In the genomic region with DNA sequence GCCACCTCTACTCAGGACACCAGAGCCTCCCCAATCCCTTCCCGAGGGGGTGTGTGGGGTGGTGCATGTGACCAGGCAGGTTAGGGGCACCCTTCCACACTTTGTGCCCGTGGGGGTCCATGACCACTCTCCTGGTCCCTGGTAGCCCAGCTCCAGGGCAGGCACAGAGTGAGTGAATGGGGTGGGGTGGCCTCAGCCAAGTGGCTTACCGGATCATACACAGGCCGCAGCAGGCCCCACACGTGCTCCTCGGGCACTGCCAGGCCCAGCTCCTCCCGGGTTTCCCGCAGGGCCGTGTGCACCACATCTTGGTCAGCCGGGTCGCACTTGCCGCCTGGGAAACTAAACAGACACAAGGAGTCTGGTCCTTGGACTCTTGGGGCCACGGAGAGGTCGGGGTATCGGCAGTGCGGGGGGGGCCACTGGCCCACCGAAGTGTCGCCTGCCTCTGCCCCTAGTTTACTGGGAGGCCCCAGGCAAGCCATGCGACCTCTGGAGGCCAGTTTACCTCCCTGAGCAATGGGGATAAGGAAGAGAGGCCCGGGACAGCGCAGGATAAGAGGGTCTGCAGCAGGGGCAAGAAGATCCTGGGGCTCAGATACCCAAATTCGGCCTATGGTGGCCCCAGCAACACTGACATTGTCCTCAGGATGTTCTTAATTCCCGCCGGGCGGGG, we compare ENCODE assay signal across 8 cellular contexts. TPM values are rescaled to one million over a fixed set of nuclear protein-coding genes. Genes with fewer than 3 reads are reported as not detected.
A peak's percentile ranks its signal among the peaks of the same experiment; 100 is the strongest.
DNase-seq lines count a peak whose midpoint lies in the region; ATAC-seq and TF ChIP-seq lines count a peak whose summit lies in the region.

No MANE protein-coding gene starts in this region.

- ATAC-seq in upper lobe of right lung = no peak

- peak overlapping the region; percentile 54 for H3K4me3 ChIP-seq in mesodermal cell (ENCODE audit: extremely low read depth, insufficient read depth, low read length, poor library complexity, severe bottlenecking)
- peak overlapping the region; percentile 75 for H3K4me3 ChIP-seq in upper lobe of right lung

- BruUV-seq in MCF 10A (replicated peaks; lab: Mats Ljungman, UMichigan) = no TSS peak

- CTCF ChIA-PET in activated naive CD4-positive, alpha-beta T cell treated with anti-CD3 and anti-CD28 coated beads for 36 hours (lab: Charles Lee) = interaction anchor here (0.6 to 4.2 kb wide), 14 partner anchors 10 to 277 kb away, joined by 3 to 46 read pairs (median 5); a partner anchor contains a TSS
- CTCF ChIA-PET in MCF 10A (lab: Yijun Ruan, JAX) = interaction anchor here (0.6 to 5.0 kb wide), 12 partner anchors 10 to 85 kb away, joined by 3 to 50 read pairs (median 4); no protein-coding TSS in a partner anchor

- TF ChIP-seq CTCF in MCF 10A (IDR thresholded peaks at IDR 0.05; ENCODE audit: unreplicated experiment) = no peak
- no peak for TF ChIP-seq CTCF in upper lobe of right lung (IDR thresholded peaks at IDR 0.05)

- DNase-seq in activated naive CD4-positive, alpha-beta T cell treated with anti-CD3 and anti-CD28 coated beads for 36 hours = no peak
- DNase-seq in activated naive CD4-positive, alpha-beta T cell treated with Interleukin-2 at 50 U/mL for 16 hours = no peak
- DNase-seq in MCF 10A (ENCODE audit: unreplicated experiment) (no peak), upper lobe of right lung (peak; percentile 66), NAMALWA (ENCODE audit: low spot score) (no peak), NCI-H345 treated with DMSO at 0.1 percent for 48 hours (lab: John Stamatoyannopoulos, UW; ENCODE audit: unreplicated experiment) (no peak), GM19240 (ENCODE audit: insufficient read length, low spot score) (no peak)

- H3K4me1 ChIP-seq in mesodermal cell (ENCODE audit: control insufficient read depth, insufficient read depth, low read length, poor library complexity, severe bottlenecking) = peaks cover 6% of the 10 kb centered on the region
- H3K4me1 ChIP-seq in upper lobe of right lung = peaks cover 6% of the 10 kb centered on the region

- H3K4me1 Mint-ChIP-seq in activated naive CD4-positive, alpha-beta T cell treated with anti-CD3 and anti-CD28 coated beads for 36 hours (ENCODE audit: low read depth) = peaks cover 5% of the 10 kb centered on the region
- no peaks in the 10 kb centered on the region for H3K4me1 Mint-ChIP-seq in MCF 10A (ENCODE audit: insufficient read depth, unreplicated experiment)

- H3K27me3 Mint-ChIP-seq in activated naive CD4-positive, alpha-beta T cell treated with anti-CD3 and anti-CD28 coated beads for 36 hours (ENCODE audit: low read depth) = no peaks in the 10 kb centered on the region
- no peaks in the 10 kb centered on the region for H3K27me3 Mint-ChIP-seq in MCF 10A (ENCODE audit: insufficient read depth, unreplicated experiment)

- H3K27ac Mint-ChIP-seq in activated naive CD4-positive, alpha-beta T cell treated with anti-CD3 and anti-CD28 coated beads for 36 hours = no peak overlapping the region
- H3K27ac Mint-ChIP-seq in MCF 10A (ENCODE audit: low read depth, unreplicated experiment) = no peak overlapping the region

- POLR2A ChIA-PET in MCF 10A (lab: Yijun Ruan, JAX) = interaction anchor here (0.5 to 2.8 kb wide), 7 partner anchors 10 to 49 kb away, joined by 3 to 20 read pairs (median 7); a partner anchor contains a TSS

- H3K9me3 Mint-ChIP-seq in activated naive CD4-positive, alpha-beta T cell treated with anti-CD3 and anti-CD28 coated beads for 36 hours = no peaks in the 10 kb centered on the region
- no peaks in the 10 kb centered on the region for H3K9me3 Mint-ChIP-seq in MCF 10A (ENCODE audit: unreplicated experiment)

- no peaks in the 10 kb centered on the region for H3K36me3 ChIP-seq in mesodermal cell (ENCODE audit: control insufficient read depth, insufficient read depth, low read length)
- no peaks in the 10 kb centered on the region for H3K36me3 ChIP-seq in upper lobe of right lung

- H3K27me3 ChIP-seq in upper lobe of right lung = no peaks in the 10 kb centered on the region

- 55 to 59% methylated on average over 17 to 21 of the region's 25 CpGs for WGBS in mesodermal cell (ENCODE audit: insufficient coverage in 2 of 2), 2 experiments

- intact Hi-C loops in activated naive CD4-positive, alpha-beta T cell treated with anti-CD3 and anti-CD28 coated beads for 36 hours (cut with micrococcal nuclease) = loop anchor here (1.0 kb wide), 2 partner anchors 23 to 30 kb away; a partner anchor contains a TSS
- intact Hi-C loops in MCF 10A (cut with micrococcal nuclease) (loop anchor here (1.0 to 5.0 kb wide), 4 partner anchors 30 to 164 kb away; no protein-coding TSS in a partner anchor), upper lobe of right lung (cut with DNase I) (no loop called here)

- no peaks in the 10 kb centered on the region for H3K36me3 Mint-ChIP-seq in activated naive CD4-positive, alpha-beta T cell treated with anti-CD3 and anti-CD28 coated beads for 36 hours (ENCODE audit: low read depth)
- H3K36me3 Mint-ChIP-seq in MCF 10A (ENCODE audit: insufficient read depth, unreplicated experiment) = no peaks in the 10 kb centered on the region

- H3K9me3 ChIP-seq in mesodermal cell (ENCODE audit: control insufficient read depth, low read length) (no peaks in the 10 kb centered on the region), upper lobe of right lung (no peaks in the 10 kb centered on the region)

- no peak overlapping the region for H3K27ac ChIP-seq in mesodermal cell (ENCODE audit: low read depth, low read length, severe bottlenecking)
- peak overlapping the region; percentile 85 for H3K27ac ChIP-seq in upper lobe of right lung

- peak overlapping the region; percentile 64 for H3K4me3 Mint-ChIP-seq in activated naive CD4-positive, alpha-beta T cell treated with anti-CD3 and anti-CD28 coated beads for 36 hours
- peak overlapping the region; percentile 79 for H3K4me3 Mint-ChIP-seq in MCF 10A (ENCODE audit: unreplicated experiment)

RNA-seq across cellular contexts. Expression of a gene that starts 0.9 kb away (rescaled TPM):
- 10 to 100 TPM; 29.7 to 30.4 TPM for total RNA-seq in activated naive CD4-positive, alpha-beta T cell treated with anti-CD3 and anti-CD28 coated beads for 36 hours
- total RNA-seq in MCF 10A (2022) = 3.6 and 6.9 TPM in 2 replicates
- polyA plus RNA-seq in mesodermal cell (2013, experiment 1 of 2) = 17.3 TPM
- 10.6 TPM for polyA plus RNA-seq in mesodermal cell (2013, experiment 2 of 2)
- total RNA-seq in upper lobe of right lung = 12.2 TPM

RNA-seq across cellular contexts. Expression of a gene that starts 10.7 kb away (rescaled TPM):
- total RNA-seq in activated naive CD4-positive, alpha-beta T cell treated with anti-CD3 and anti-CD28 coated beads for 36 hours = not detected
- total RNA-seq in MCF 10A (2022) (not detected in 2 replicates), upper lobe of right lung (not detected)
- polyA plus RNA-seq in mesodermal cell (2013, experiment 1 of 2) = not detected
- not detected for polyA plus RNA-seq in mesodermal cell (2013, experiment 2 of 2)

RNA-seq across cellular contexts. Expression of a gene that starts 21.7 kb away (rescaled TPM):
- not detected for total RNA-seq in activated naive CD4-positive, alpha-beta T cell treated with anti-CD3 and anti-CD28 coated beads for 36 hours
- not detected in 2 replicates for total RNA-seq in MCF 10A (2022)
- polyA plus RNA-seq in mesodermal cell (2013, experiment 1 of 2) = not detected
- polyA plus RNA-seq in mesodermal cell (2013, experiment 2 of 2) = not detected
- 0.32 TPM for total RNA-seq in upper lobe of right lung

RNA-seq across cellular contexts. Expression of a gene that starts 22.1 kb away (rescaled TPM):
- 100 to 1,000 TPM; 347 to 356 TPM for total RNA-seq in activated naive CD4-positive, alpha-beta T cell treated with anti-CD3 and anti-CD28 coated beads for 36 hours
- total RNA-seq in MCF 10A (2022) (158 and 223 TPM in 2 replicates), upper lobe of right lung (141 TPM)
- polyA plus RNA-seq in mesodermal cell (2013, experiment 1 of 2) = 111 TPM
- polyA plus RNA-seq in mesodermal cell (2013, experiment 2 of 2) = 104 TPM

RNA-seq across cellular contexts. Expression of a gene that starts 45.2 kb away (rescaled TPM):
- 100 to 1,000 TPM; 398 to 403 TPM for total RNA-seq in activated naive CD4-positive, alpha-beta T cell treated with anti-CD3 and anti-CD28 coated beads for 36 hours
- total RNA-seq in MCF 10A (2022) (1,641 and 1,733 TPM in 2 replicates), upper lobe of right lung (751 TPM)
- 944 TPM for polyA plus RNA-seq in mesodermal cell (2013, experiment 1 of 2)
- 769 TPM for polyA plus RNA-seq in mesodermal cell (2013, experiment 2 of 2)
